ENCODE assay signal across 8 cellular contexts in the genomic region with DNA sequence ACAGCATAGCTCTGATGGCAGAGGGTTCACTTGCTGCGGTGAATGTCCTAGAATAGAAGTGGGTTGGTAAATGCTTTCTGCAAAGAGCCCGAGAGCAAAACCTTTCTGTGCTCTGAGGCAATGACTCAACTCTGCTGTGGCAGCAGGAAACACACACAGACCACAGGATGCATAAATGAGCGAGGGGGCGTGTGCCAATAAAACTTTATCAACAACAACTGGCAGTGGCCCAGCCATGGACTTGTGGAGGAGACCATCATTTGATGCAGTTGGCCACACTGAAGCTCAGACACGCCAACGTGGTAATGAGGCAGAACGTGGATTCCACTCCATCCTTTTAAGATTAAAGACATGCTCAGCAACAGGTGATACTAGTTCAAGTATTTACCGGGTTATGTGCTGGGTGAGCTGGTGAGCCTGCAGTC. TPM values are rescaled to one million over a fixed set of nuclear protein-coding genes. Genes with fewer than 3 reads are reported as not detected.
DNase-seq lines count a peak whose midpoint lies in the region; ATAC-seq and TF ChIP-seq lines count a peak whose summit lies in the region.

No MANE protein-coding gene starts in this region.

- DNase-seq in RKO (ENCODE audit: low spot score) (peak; percentile 57), lower lobe of right lung (no peak), NCI-H524 treated with DMSO at 0.1 percent for 48 hours (lab: John Stamatoyannopoulos, UW) (no peak), psoas muscle (no peak)
- DNase-seq in activated T-helper 1 cell treated with anti-CD3 and anti-CD28 coated beads, Interleukin-12 subunit alpha, Interleukin-12 subunit beta, Interleukin-2, Interleukin-4 antibody, amounts not matched to agents 30 ng/mL and 10 ng/mL and 1 ng/mL, durations not matched to agents 14 hours and 24 hours and 36 hours (ENCODE audit: low spot score): peak; percentile 78
- peak; percentile 33 to 73 (median 50) for DNase-seq in stimulated activated naive CD4-positive, alpha-beta T cell (lab: John Stamatoyannopoulos, UW)

- peaks cover 11% of the 10 kb centered on the region for H3K36me3 ChIP-seq in lower lobe of right lung
- peaks cover 4 to 11% of the 10 kb centered on the region in 2 donors for H3K36me3 ChIP-seq in psoas muscle (ENCODE audit: insufficient read depth in 1 of 2, low read depth in 1 of 2)

- H3K27ac ChIP-seq in lower lobe of right lung (peak overlapping the region; percentile 7), psoas muscle (no peak overlapping the region)

- H3K4me1 Mint-ChIP-seq in activated T-helper 1 cell treated with anti-CD3 and anti-CD28 coated beads, Interleukin-12 subunit alpha, Interleukin-12 subunit beta, Interleukin-2, Interleukin-4 antibody, amounts not matched to agents 30 ng/mL and 10 ng/mL and 1 ng/mL, durations not matched to agents 14 hours and 24 hours and 36 hours (ENCODE audit: low read depth): peaks cover 80% of the 10 kb centered on the region

- H3K27ac Mint-ChIP-seq in activated T-helper 1 cell treated with anti-CD3 and anti-CD28 coated beads, Interleukin-12 subunit alpha, Interleukin-12 subunit beta, Interleukin-2, Interleukin-4 antibody, amounts not matched to agents 30 ng/mL and 10 ng/mL and 1 ng/mL, durations not matched to agents 14 hours and 24 hours and 36 hours: peak overlapping the region; percentile 96

- H3K4me3 ChIP-seq in lower lobe of right lung: no peak overlapping the region
- H3K4me3 ChIP-seq in psoas muscle: no peak overlapping the region

- H3K4me3 Mint-ChIP-seq in activated T-helper 1 cell treated with anti-CD3 and anti-CD28 coated beads, Interleukin-12 subunit alpha, Interleukin-12 subunit beta, Interleukin-2, Interleukin-4 antibody, amounts not matched to agents 30 ng/mL and 10 ng/mL and 1 ng/mL, durations not matched to agents 14 hours and 24 hours and 36 hours: peak overlapping the region; percentile 80

- H3K9me3 Mint-ChIP-seq in activated T-helper 1 cell treated with anti-CD3 and anti-CD28 coated beads, Interleukin-12 subunit alpha, Interleukin-12 subunit beta, Interleukin-2, Interleukin-4 antibody, amounts not matched to agents 30 ng/mL and 10 ng/mL and 1 ng/mL, durations not matched to agents 14 hours and 24 hours and 36 hours: no peaks in the 10 kb centered on the region

- ATAC-seq in GM18873 (IDR thresholded peaks at IDR 0.05; ENCODE audit: low FRiP score, unreplicated experiment) (peak; percentile 98), HG02981 (IDR thresholded peaks at IDR 0.05; ENCODE audit: unreplicated experiment) (peak; percentile 96), lower lobe of right lung (peak; percentile 30 to 49), psoas muscle (no peak)

- intact Hi-C loops in activated T-helper 1 cell treated with anti-CD3 and anti-CD28 coated beads, Interleukin-12 subunit alpha, Interleukin-12 subunit beta, Interleukin-2, Interleukin-4 antibody, amounts not matched to agents 30 ng/mL and 10 ng/mL and 1 ng/mL, durations not matched to agents 14 hours and 24 hours and 36 hours (cut with micrococcal nuclease): loop anchor here (1.0 to 10.0 kb wide), 9 partner anchors 8 to 1318 kb away; partner anchors contain the start of genes BRD9, CLPTM1L, NDUFS6 and TRIP13
- intact Hi-C loops in lower lobe of right lung (cut with DNase I): no loop called here
- intact Hi-C loops in psoas muscle (cut with DNase I): no loop called here

- H3K36me3 Mint-ChIP-seq in activated T-helper 1 cell treated with anti-CD3 and anti-CD28 coated beads, Interleukin-12 subunit alpha, Interleukin-12 subunit beta, Interleukin-2, Interleukin-4 antibody, amounts not matched to agents 30 ng/mL and 10 ng/mL and 1 ng/mL, durations not matched to agents 14 hours and 24 hours and 36 hours (ENCODE audit: low read depth): peaks cover 24% of the 10 kb centered on the region

- H3K27me3 ChIP-seq in lower lobe of right lung (ENCODE audit: low read depth) (no peaks in the 10 kb centered on the region), psoas muscle (ENCODE audit: insufficient read depth in 3 of 3, low read length in 2 of 3) (no peaks in the 10 kb centered on the region)

- TF ChIP-seq CTCF in lower lobe of right lung (IDR thresholded peaks at IDR 0.05): no peak
- no peak for TF ChIP-seq CTCF in psoas muscle (IDR thresholded peaks at IDR 0.05)

- H3K27me3 Mint-ChIP-seq in activated T-helper 1 cell treated with anti-CD3 and anti-CD28 coated beads, Interleukin-12 subunit alpha, Interleukin-12 subunit beta, Interleukin-2, Interleukin-4 antibody, amounts not matched to agents 30 ng/mL and 10 ng/mL and 1 ng/mL, durations not matched to agents 14 hours and 24 hours and 36 hours (ENCODE audit: insufficient read depth): peaks cover 1% of the 10 kb centered on the region

- H3K9me3 ChIP-seq in lower lobe of right lung: no peaks in the 10 kb centered on the region
- H3K9me3 ChIP-seq in psoas muscle: no peaks in the 10 kb centered on the region

- H3K4me1 ChIP-seq in lower lobe of right lung (peaks cover 10% of the 10 kb centered on the region), psoas muscle (peaks cover 4% of the 10 kb centered on the region)

- WGBS in psoas muscle, 3 donors: 22 to 34% (median 24%) methylated on average over 8 of the region's 8 CpGs

RNA-seq across cellular contexts. Expression of gene MRPL36, which starts 6.8 kb away (rescaled TPM):
- total RNA-seq in activated T-helper 1 cell treated with anti-CD3 and anti-CD28 coated beads, Interleukin-12 subunit alpha, Interleukin-12 subunit beta, Interleukin-2, Interleukin-4 antibody, amounts not matched to agents 30 ng/mL and 10 ng/mL and 1 ng/mL, durations not matched to agents 14 hours and 24 hours and 36 hours: 109 and 118 TPM in 2 replicates
- total RNA-seq in lower lobe of right lung (25.1 TPM), psoas muscle (100 to 1,000 TPM in 1 of 4 donors, 10 to 100 TPM in 3; 61.6 to 111 (median 87.0) TPM)
- 100 to 1,000 TPM; 161 to 216 (median 174) TPM for polyA plus RNA-seq in psoas muscle

RNA-seq across cellular contexts. Expression of gene NDUFS6, which starts 8.4 kb away (rescaled TPM):
- 40.3 and 41.5 TPM in 2 replicates for total RNA-seq in activated T-helper 1 cell treated with anti-CD3 and anti-CD28 coated beads, Interleukin-12 subunit alpha, Interleukin-12 subunit beta, Interleukin-2, Interleukin-4 antibody, amounts not matched to agents 30 ng/mL and 10 ng/mL and 1 ng/mL, durations not matched to agents 14 hours and 24 hours and 36 hours
- total RNA-seq in lower lobe of right lung (21.3 TPM), psoas muscle (10 to 100 TPM; 48.3 to 61.5 (median 49.9) TPM)
- 100 to 1,000 TPM; 110 to 177 (median 135) TPM for polyA plus RNA-seq in psoas muscle

Comparison
In these comparisons a context has a peak if more than half of its experiments do, and no peak if none do; other contexts are left out.
1. ATAC-seq: peak in GM18873 (single experiment), HG02981 (single experiment) and lower lobe of right lung (2 of 2); none in psoas muscle (0 of 4).
2. DNase-seq: peak in RKO (single experiment), activated T-helper 1 cell treated with anti-CD3 and anti-CD28 coated beads, Interleukin-12 subunit alpha, Interleukin-12 subunit beta, Interleukin-2, Interleukin-4 antibody, amounts not matched to agents 30 ng/mL and 10 ng/mL and 1 ng/mL, durations not matched to agents 14 hours and 24 hours and 36 hours (single experiment) and stimulated activated naive CD4-positive, alpha-beta T cell (6 of 6); none in lower lobe of right lung (single experiment), NCI-H524 treated with DMSO at 0.1 percent for 48 hours (single experiment) and psoas muscle (0 of 2).